In the genomic region with DNA sequence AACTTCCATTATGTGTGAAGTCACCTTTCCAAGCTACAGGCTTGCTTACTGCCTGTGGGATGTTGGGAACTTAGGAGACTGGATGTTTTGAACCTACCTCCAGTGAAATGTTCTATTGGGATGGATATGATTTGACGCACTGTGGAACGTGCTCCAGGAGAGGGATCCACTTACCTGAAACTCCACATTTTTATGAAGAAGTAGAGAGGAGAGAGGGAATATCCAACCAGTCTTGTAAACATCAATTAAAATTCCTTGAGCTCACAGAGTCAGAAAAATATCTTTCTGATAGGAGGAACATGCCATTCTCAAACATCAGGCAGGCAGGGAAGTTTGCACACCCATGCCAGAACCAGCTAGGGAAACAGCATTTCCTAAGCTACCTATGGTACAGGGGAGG, we compare ENCODE assay signal across 17 cellular contexts.
A peak's percentile ranks its signal among the peaks of the same experiment; 100 is the strongest.
DNase-seq lines count a peak whose midpoint lies in the region; ATAC-seq, FAIRE-seq and TF ChIP-seq lines count a peak whose summit lies in the region.
"Had no signal": no experiment of that assay in that cellular context is flagged by ENCODE, and none has a peak within 500 bp of the region (broad histone marks: within the 10 kb centered on the region; RNA-seq: fewer than 3 reads in every experiment).

No MANE protein-coding gene starts in this region.

- H3K9me3 ChIP-seq in HCT116 (ENCODE audit: control insufficient read depth in 1 of 2, insufficient read depth in 1 of 2, low read depth in 1 of 2, low read length in 2 of 2) = no peaks in the 10 kb centered on the region
- H3K9me3 ChIP-seq in pancreas = no peaks in the 10 kb centered on the region
- H3K9me3 ChIP-seq in Peyer's patch = no peaks in the 10 kb centered on the region
- no peaks in the 10 kb centered on the region for H3K9me3 ChIP-seq in SK-N-SH
- H3K9me3 ChIP-seq: MG63, SJSA1 had no signal

- no peak overlapping the region for H3K9ac ChIP-seq in HCT116 (ENCODE audit: low read length)
- H3K9ac ChIP-seq in SK-N-SH = no peak overlapping the region

- POLR2A ChIA-PET in HCT116 (lab: Charles Lee) = no interaction called here
- POLR2A ChIA-PET in SK-N-SH (lab: Yijun Ruan, JAX) = no interaction called here

- no peak for TF ChIP-seq EP300 in SK-N-SH (IDR thresholded peaks at IDR 0.05; ENCODE audit: borderline replicate concordance in 1 of 2, low read depth in 1 of 2, low read length in 1 of 2)

- no peaks in the 10 kb centered on the region for H4K20me1 ChIP-seq in HCT116 (ENCODE audit: insufficient read depth)
- no peaks in the 10 kb centered on the region for H4K20me1 ChIP-seq in SK-N-SH (ENCODE audit: insufficient read depth)

- H3K4me1 ChIP-seq in HCT116 (ENCODE audit: control insufficient read depth in 1 of 2, insufficient read depth in 2 of 2, low read length in 2 of 2) (no peaks in the 10 kb centered on the region), foreskin keratinocyte (no peaks in the 10 kb centered on the region), pancreas (no peaks in the 10 kb centered on the region), Peyer's patch (no peaks in the 10 kb centered on the region), SK-N-SH (ENCODE audit: control insufficient read depth in 1 of 2, insufficient read depth in 2 of 2, low read depth in 1 of 2, low read length in 1 of 2) (no peaks in the 10 kb centered on the region)
- H3K4me1 ChIP-seq: SJSA1 had no signal

- no peak overlapping the region for H3K4me2 ChIP-seq in HCT116 (ENCODE audit: low read length)
- no peak overlapping the region for H3K4me2 ChIP-seq in SK-N-SH

- no peaks in the 10 kb centered on the region for H3K27me3 ChIP-seq in HCT116 (ENCODE audit: insufficient read depth, low read length)
- H3K27me3 ChIP-seq in bronchial epithelial cell (ENCODE audit: control insufficient read depth, insufficient read depth, low read length) = no peaks in the 10 kb centered on the region
- no peaks in the 10 kb centered on the region for H3K27me3 ChIP-seq in foreskin keratinocyte
- H3K27me3 ChIP-seq in pancreas = peaks cover 0 to 4% (median 0%) of the 10 kb centered on the region in 4 donors
- no peaks in the 10 kb centered on the region for H3K27me3 ChIP-seq in Peyer's patch
- no peaks in the 10 kb centered on the region; the same call in 1 of the 2 replicates for H3K27me3 ChIP-seq in SK-N-SH (ENCODE audit: insufficient read depth)
- H3K27me3 ChIP-seq: MG63, SJSA1 had no signal

- no TSS peak for BruUV-seq in HCT116 (replicated peaks; lab: Mats Ljungman, UMichigan)

- TF ChIP-seq RAD21 in HCT116 (IDR thresholded peaks at IDR 0.05; ENCODE audit: low read depth) (peak; percentile 18; the same call in 1 of the 2 replicates), SK-N-SH (IDR thresholded peaks at IDR 0.05; ENCODE audit: low read length) (no peak)

- intact Hi-C loops in HCT116 (cut with micrococcal nuclease) (no loop called here), pancreas (cut with DNase I) (loop anchor here (5.0 to 10.0 kb wide), 2 partner anchors 190 to 192 kb away; no protein-coding TSS in a partner anchor)

- no peaks in the 10 kb centered on the region for H3K9me2 ChIP-seq in HCT116 (ENCODE audit: insufficient read depth)
- H3K9me2 ChIP-seq in SK-N-SH = no peaks in the 10 kb centered on the region

- no peak overlapping the region for H2AFZ ChIP-seq in HCT116 (ENCODE audit: low read depth, low read length, poor library complexity, severe bottlenecking)
- H2AFZ ChIP-seq in SK-N-SH (ENCODE audit: low read depth) = no peak overlapping the region

- H3K36me3 ChIP-seq in HCT116 (ENCODE audit: control insufficient read depth in 1 of 2, insufficient read depth in 2 of 2, low read length in 2 of 2) (no peaks in the 10 kb centered on the region), bronchial epithelial cell (ENCODE audit: control insufficient read depth, insufficient read depth, low read length) (no peaks in the 10 kb centered on the region), pancreas (no peaks in the 10 kb centered on the region), Peyer's patch (no peaks in the 10 kb centered on the region), SK-N-SH (replicated peaks in 1 of 2; ENCODE audit: control insufficient read depth in 1 of 2, insufficient read depth in 2 of 2, low read length in 1 of 2) (no peaks in the 10 kb centered on the region)
- H3K36me3 ChIP-seq: MG63, SJSA1 had no signal

- H3K4me3 ChIP-seq in HCT116 (replicated peaks in 1 of 2; ENCODE audit: low read depth in 1 of 2, low read length in 2 of 2) = no peak overlapping the region
- H3K4me3 ChIP-seq in bronchial epithelial cell (ENCODE audit: low read depth, low read length) = no peak overlapping the region
- H3K4me3 ChIP-seq in pancreas = no peak overlapping the region
- H3K4me3 ChIP-seq in Peyer's patch = no peak overlapping the region
- no peak overlapping the region for H3K4me3 ChIP-seq in SK-N-SH (ENCODE audit: low read depth in 2 of 2, low read length in 1 of 2)
- H3K4me3 ChIP-seq: MG63, SJSA1 had no signal

- H3K27ac ChIP-seq in HCT116 (ENCODE audit: low read depth, low read length) (no peak overlapping the region), foreskin keratinocyte (no peak overlapping the region), pancreas (no peak overlapping the region), Peyer's patch (no peak overlapping the region), SK-N-SH (ENCODE audit: low read depth in 2 of 2, low read length in 1 of 2) (no peak overlapping the region)
- H3K27ac ChIP-seq: SJSA1 had no signal

- RAD21 ChIA-PET in HCT116 (lab: Charles Lee; ENCODE audit: low non-redundant PET in 1 of 2, low total read pairs in 2 of 2, uncharacterized antibody in 2 of 2, unreplicated experiment in 2 of 2) = interaction anchor here (0.7 to 1.2 kb wide), 3 partner anchors 31 to 185 kb away, joined by 3 to 4 read pairs (median 4); no protein-coding TSS in a partner anchor

- H3K79me2 ChIP-seq in HCT116 (ENCODE audit: insufficient read depth, low read length) = no peaks in the 10 kb centered on the region
- no peaks in the 10 kb centered on the region for H3K79me2 ChIP-seq in SK-N-SH (ENCODE audit: insufficient read depth)

- no peaks in the 10 kb centered on the region for H3F3A ChIP-seq in SK-N-SH (replicated peaks; ENCODE audit: insufficient read depth)

- CTCF ChIA-PET in HCT116 (lab: Charles Lee) = interaction anchor here (1.7 kb wide), 1 partner anchor 185 kb away, joined by 9 read pairs; no protein-coding TSS in a partner anchor
- CTCF ChIA-PET in SK-N-SH (lab: Yijun Ruan, JAX) = interaction anchor here (0.9 kb wide), 1 partner anchor 185 kb away, joined by 3 read pairs; no protein-coding TSS in a partner anchor

- TF ChIP-seq CTCF in HCT116 (IDR thresholded peaks at IDR 0.05 in 2 of 3, conservative IDR thresholded peaks at IDR 0.05 in 1 of 3; ENCODE audit: borderline replicate concordance in 1 of 3, insufficient read depth in 1 of 3, low read depth in 2 of 3, low read length in 2 of 3) (no peak), bronchial epithelial cell (IDR thresholded peaks at IDR 0.05; ENCODE audit: insufficient read depth, low read length, severe bottlenecking) (peak; percentile 8), foreskin keratinocyte (conservative IDR thresholded peaks at IDR 0.05) (peak; percentile 43), pancreas (IDR thresholded peaks at IDR 0.05) (peak in 1 of 4 donors; percentile 9), omental fat pad (IDR thresholded peaks at IDR 0.05) (no peak), Peyer's patch (IDR thresholded peaks at IDR 0.05) (no peak), SK-N-SH (IDR thresholded peaks at IDR 0.05) (no peak)

- ATAC-seq in HCT116 (no peak), foreskin keratinocyte (no peak), pancreas (peak in 3 of 4 donors; percentile 25 to 61 (median 40)), omental fat pad (ENCODE audit: low FRiP score) (no peak), HG03354 (IDR thresholded peaks at IDR 0.05; ENCODE audit: poor library complexity, severe bottlenecking, unreplicated experiment) (no peak)

- 65 to 70% methylated on average over 2 of the region's 2 CpGs for WGBS in pancreas, 2 donors
- whole genome bisulfite sequencing in SK-N-SH (ENCODE audit: low lambda C conversion rate) = 21% methylated on average over 2 of the region's 2 CpGs

- DNase-seq in HCT116 (ENCODE audit: low read depth, low spot score) (no peak), bronchial epithelial cell (ENCODE audit: low read depth) (no peak), foreskin keratinocyte (no peak), pancreas (no peak), omental fat pad (ENCODE audit: low spot score) (no peak), Peyer's patch (no peak), SK-N-SH (no peak)
- DNase-seq: EL, KBM-7, MG63, NCI-H1092, NCI-H2081 treated with DMSO at 0.1 percent for 48 hours, NCI-H510A, NCI-H774 had no signal

- TF ChIP-seq POLR2A in HCT116 (IDR thresholded peaks at IDR 0.05; ENCODE audit: borderline replicate concordance, extremely low read depth, insufficient read depth, insufficient read length) (no peak), Peyer's patch (IDR thresholded peaks at IDR 0.05) (no peak)

- FAIRE-seq in bronchial epithelial cell (lab: Jason Lieb, UNC) (no peak), pancreas (lab: Jason Lieb, UNC) (no peak)
- FAIRE-seq: H54 had no signal

TF ChIP-seq in HCT116, 20 proteins besides CTCF, POLR2A, EP300 and RAD21 (continues in another document):
- TF ChIP-seq EZH2phosphoT487 (IDR thresholded peaks at IDR 0.05; ENCODE audit: borderline replicate concordance) (no peak), ELF1 (IDR thresholded peaks at IDR 0.05; ENCODE audit: borderline replicate concordance, low read depth) (no peak), SRF (IDR thresholded peaks at IDR 0.05; ENCODE audit: low read depth) (no peak), POLR2AphosphoS5 (IDR thresholded peaks at IDR 0.05; ENCODE audit: low read depth, low read length) (no peak), ZNF274 (IDR thresholded peaks at IDR 0.05; ENCODE audit: low read depth, low read length) (no peak), SIN3A (IDR thresholded peaks at IDR 0.05; ENCODE audit: low read depth) (no peak), ZFX (IDR thresholded peaks at IDR 0.05) (no peak), CBX3 (IDR thresholded peaks at IDR 0.05; ENCODE audit: low read depth) (no peak), SP1 (IDR thresholded peaks at IDR 0.05; ENCODE audit: low read depth) (no peak)

TF ChIP-seq in SK-N-SH, 30 proteins besides CTCF, POLR2A, EP300 and RAD21 (continues in another document):
- TF ChIP-seq GATA2 (CRISPR knock-in tag; IDR thresholded peaks at IDR 0.05) = no peak
- TF ChIP-seq, protein P1, sequence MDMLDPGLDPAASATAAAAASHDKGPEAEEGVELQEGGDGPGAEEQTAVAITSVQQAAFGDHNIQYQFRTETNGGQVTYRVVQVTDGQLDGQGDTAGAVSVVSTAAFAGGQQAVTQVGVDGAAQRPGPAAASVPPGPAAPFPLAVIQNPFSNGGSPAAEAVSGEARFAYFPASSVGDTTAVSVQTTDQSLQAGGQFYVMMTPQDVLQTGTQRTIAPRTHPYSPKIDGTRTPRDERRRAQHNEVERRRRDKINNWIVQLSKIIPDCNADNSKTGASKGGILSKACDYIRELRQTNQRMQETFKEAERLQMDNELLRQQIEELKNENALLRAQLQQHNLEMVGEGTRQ (IDR thresholded peaks at IDR 0.05; ENCODE audit: borderline replicate concordance, low read depth, low read length) = no peak

Comparison
In these comparisons a context has a peak if more than half of its experiments do, and no peak if none do; other contexts are left out.
1. ATAC-seq: peak in pancreas (3 of 4); none in HCT116 (single experiment), foreskin keratinocyte (single experiment), omental fat pad (single experiment) and HG03354 (single experiment).
2. CTCF ChIP-seq: peak in bronchial epithelial cell (single experiment) and foreskin keratinocyte (single experiment); none in HCT116 (0 of 3), omental fat pad (0 of 3), Peyer's patch (0 of 6) and SK-N-SH (single experiment).